Comparison of ENCODE assay signal across 31 cellular contexts in genomic region chr14:74754899-74755298, GRCh38.
"Had no signal": no experiment of that assay in that cellular context is flagged by ENCODE, and none has a peak within 500 bp of the region (broad histone marks: within the 10 kb centered on the region; RNA-seq: fewer than 3 reads in every experiment).

No MANE protein-coding gene starts in this region.

- H3K27me3 ChIP-seq: ascending aorta, breast epithelium, esophagus muscularis mucosa, foreskin keratinocyte, gastrocnemius medialis, heart left ventricle had no signal

- H3K36me3 Mint-ChIP-seq: activated naive CD4-positive, alpha-beta T cell treated with anti-CD3 and anti-CD28 coated beads, Interleukin-2, amount 10 ng/mL, durations not matched to agents 7 days and 5 days; brain had no signal

- H3K27ac ChIP-seq: ascending aorta, breast epithelium, esophagus muscularis mucosa, foreskin keratinocyte, gastrocnemius medialis, heart left ventricle had no signal

- H3K4me1 Mint-ChIP-seq: activated CD4-positive, alpha-beta T cell treated with anti-CD3 and anti-CD28 coated beads for 36 hours; activated CD4-positive, alpha-beta T cell treated with anti-CD3 and anti-CD28 coated beads, Interleukin-2, amount 10 ng/mL, durations not matched to agents 24 days and 14 days; activated CD8-positive, alpha-beta memory T cell treated with anti-CD3 and anti-CD28 coated beads, Interleukin-2, amount 10 ng/mL, durations not matched to agents 7 days and 5 days; activated naive CD4-positive, alpha-beta T cell treated with anti-CD3 and anti-CD28 coated beads, Interleukin-2, amount 10 ng/mL, durations not matched to agents 7 days and 5 days; activated naive CD8-positive, alpha-beta T cell treated with anti-CD3 and anti-CD28 coated beads, Interleukin-2, amount 10 ng/mL, durations not matched to agents 7 days and 5 days; brain; central memory CD8-positive, alpha-beta T cell had no signal

- H3K27me3 Mint-ChIP-seq: activated CD4-positive, alpha-beta memory T cell treated with anti-CD3 and anti-CD28 coated beads for 36 hours; activated CD4-positive, alpha-beta T cell treated with anti-CD3 and anti-CD28 coated beads for 36 hours; activated CD4-positive, alpha-beta T cell treated with anti-CD3 and anti-CD28 coated beads, Interleukin-2, amount 10 ng/mL, durations not matched to agents 24 days and 14 days; activated CD8-positive, alpha-beta memory T cell treated with anti-CD3 and anti-CD28 coated beads, Interleukin-2, amount 10 ng/mL, durations not matched to agents 7 days and 5 days; activated naive CD8-positive, alpha-beta T cell treated with anti-CD3 and anti-CD28 coated beads, Interleukin-2, amount 10 ng/mL, durations not matched to agents 7 days and 5 days; central memory CD8-positive, alpha-beta T cell had no signal

- H3K36me3 ChIP-seq: ascending aorta, breast epithelium, esophagus muscularis mucosa, gastrocnemius medialis, heart left ventricle had no signal

- ATAC-seq: activated CD4-positive, alpha-beta T cell treated with anti-CD3 and anti-CD28 coated beads for 36 hours; activated CD8-positive, alpha-beta memory T cell treated with anti-CD3 and anti-CD28 coated beads, Interleukin-2, amount 10 ng/mL, durations not matched to agents 7 days and 5 days; activated CD8-positive, alpha-beta T cell treated with anti-CD3 and anti-CD28 coated beads, Interleukin-2, amount 10 ng/mL, durations not matched to agents 7 days and 5 days; effector memory CD8-positive, alpha-beta T cell; foreskin keratinocyte; gastrocnemius medialis; heart left ventricle had no signal

- H3K4me3 ChIP-seq: ascending aorta, breast epithelium, esophagus muscularis mucosa, gastrocnemius medialis, heart left ventricle had no signal

- H3K4me1 ChIP-seq: ascending aorta, breast epithelium, esophagus muscularis mucosa, foreskin keratinocyte, gastrocnemius medialis, heart left ventricle had no signal

- H3K27ac Mint-ChIP-seq: activated CD4-positive, alpha-beta memory T cell treated with anti-CD3 and anti-CD28 coated beads for 36 hours; activated CD4-positive, alpha-beta T cell treated with anti-CD3 and anti-CD28 coated beads for 36 hours; activated CD4-positive, alpha-beta T cell treated with anti-CD3 and anti-CD28 coated beads, Interleukin-2, amount 10 ng/mL, durations not matched to agents 24 days and 14 days; activated CD8-positive, alpha-beta memory T cell treated with anti-CD3 and anti-CD28 coated beads, Interleukin-2, amount 10 ng/mL, durations not matched to agents 7 days and 5 days; activated CD8-positive, alpha-beta T cell treated with anti-CD3 and anti-CD28 coated beads, Interleukin-2, amount 10 ng/mL, durations not matched to agents 7 days and 5 days; activated naive CD4-positive, alpha-beta T cell treated with anti-CD3 and anti-CD28 coated beads, Interleukin-2, amount 10 ng/mL, durations not matched to agents 7 days and 5 days; activated naive CD4-positive, alpha-beta T cell treated with anti-CD3 and anti-CD28 coated beads, Interleukin-2, amount 50 U/mL, for 72 hours; activated naive CD8-positive, alpha-beta T cell treated with anti-CD3 and anti-CD28 coated beads, Interleukin-2, amount 10 ng/mL, durations not matched to agents 7 days and 5 days; activated T-helper 1 cell treated with anti-CD3 and anti-CD28 coated beads, Interleukin-12 subunit alpha, Interleukin-12 subunit beta, Interleukin-2, Interleukin-4 antibody, amounts not matched to agents 30 ng/mL and 10 ng/mL and 1 ng/mL, durations not matched to agents 14 hours and 24 hours and 36 hours; activated T-helper 2 cell treated with anti-CD3 and anti-CD28 coated beads, Interferon-gamma antibody, Interleukin-2, Interleukin-4, amounts not matched to agents 10 μg/mL and 5 μg/mL and 100 μg/mL, durations not matched to agents 14 hours and 24 hours and 36 hours; brain; effector memory CD8-positive, alpha-beta T cell had no signal

- DNase-seq: activated CD4-positive, alpha-beta memory T cell treated with anti-CD3 and anti-CD28 coated beads for 36 hours; activated CD4-positive, alpha-beta T cell treated with anti-CD3 and anti-CD28 coated beads for 36 hours; activated CD4-positive, alpha-beta T cell treated with anti-CD3 and anti-CD28 coated beads, Interleukin-2, amount 10 ng/mL, durations not matched to agents 24 days and 14 days; activated CD4-positive, CD25-positive, alpha-beta regulatory T cell; activated CD4-positive, CD25-positive, alpha-beta regulatory T cell treated with anti-CD3 and anti-CD28 coated beads, Interleukin-2, amount 50 U/mL, for 72 hours; activated CD8-positive, alpha-beta memory T cell treated with anti-CD3 and anti-CD28 coated beads, Interleukin-2, amount 10 ng/mL, durations not matched to agents 7 days and 5 days; activated CD8-positive, alpha-beta memory T cell treated with anti-CD3 and anti-CD28 coated beads, Interleukin-2, amount 50 U/mL, for 4 hours; activated CD8-positive, alpha-beta T cell treated with anti-CD3 and anti-CD28 coated beads, Interleukin-2, amount 10 ng/mL, durations not matched to agents 7 days and 5 days; activated effector memory CD4-positive, alpha-beta T cell treated with anti-CD3 and anti-CD28 coated beads, Interleukin-2, amount 50 U/mL, for 16 hours; activated naive CD4-positive, alpha-beta T cell treated with anti-CD3 and anti-CD28 coated beads, Interleukin-2, amount 10 ng/mL, durations not matched to agents 7 days and 5 days; activated naive CD8-positive, alpha-beta T cell treated with anti-CD3 and anti-CD28 coated beads, Interleukin-2, amount 10 ng/mL, durations not matched to agents 7 days and 5 days; activated T-cell treated with anti-CD3 and anti-CD28 coated beads, Interleukin-2, amount 50 U/mL, for 1 hour; activated T-cell treated with anti-CD3 and anti-CD28 coated beads, Interleukin-2, amount 50 U/mL, for 48 hours; cortex of kidney; dermis blood vessel endothelial cell; effector CD4-positive, alpha-beta T cell; effector memory CD8-positive, alpha-beta T cell; erythroblast; foreskin keratinocyte; gastrocnemius medialis; glutamatergic neuron; heart left ventricle; T-helper 2 cell had no signal

- H3K4me3 Mint-ChIP-seq: activated CD4-positive, alpha-beta memory T cell treated with anti-CD3 and anti-CD28 coated beads for 36 hours; activated CD4-positive, alpha-beta T cell treated with anti-CD3 and anti-CD28 coated beads for 36 hours; activated CD4-positive, alpha-beta T cell treated with anti-CD3 and anti-CD28 coated beads, Interleukin-2, amount 10 ng/mL, durations not matched to agents 24 days and 14 days; activated CD8-positive, alpha-beta memory T cell treated with anti-CD3 and anti-CD28 coated beads, Interleukin-2, amount 10 ng/mL, durations not matched to agents 7 days and 5 days; activated CD8-positive, alpha-beta T cell treated with anti-CD3 and anti-CD28 coated beads, Interleukin-2, amount 10 ng/mL, durations not matched to agents 7 days and 5 days; activated naive CD4-positive, alpha-beta T cell treated with anti-CD3 and anti-CD28 coated beads, Interleukin-2, amount 10 ng/mL, durations not matched to agents 7 days and 5 days; activated naive CD8-positive, alpha-beta T cell treated with anti-CD3 and anti-CD28 coated beads, Interleukin-2, amount 10 ng/mL, durations not matched to agents 7 days and 5 days; activated T-helper 1 cell treated with anti-CD3 and anti-CD28 coated beads, Interleukin-12 subunit alpha, Interleukin-12 subunit beta, Interleukin-2, Interleukin-4 antibody, amounts not matched to agents 30 ng/mL and 10 ng/mL and 1 ng/mL, durations not matched to agents 14 hours and 24 hours and 36 hours; brain; central memory CD8-positive, alpha-beta T cell; effector memory CD8-positive, alpha-beta T cell had no signal

- H3K9me3 ChIP-seq: breast epithelium, gastrocnemius medialis had no signal
